In the genomic region with DNA sequence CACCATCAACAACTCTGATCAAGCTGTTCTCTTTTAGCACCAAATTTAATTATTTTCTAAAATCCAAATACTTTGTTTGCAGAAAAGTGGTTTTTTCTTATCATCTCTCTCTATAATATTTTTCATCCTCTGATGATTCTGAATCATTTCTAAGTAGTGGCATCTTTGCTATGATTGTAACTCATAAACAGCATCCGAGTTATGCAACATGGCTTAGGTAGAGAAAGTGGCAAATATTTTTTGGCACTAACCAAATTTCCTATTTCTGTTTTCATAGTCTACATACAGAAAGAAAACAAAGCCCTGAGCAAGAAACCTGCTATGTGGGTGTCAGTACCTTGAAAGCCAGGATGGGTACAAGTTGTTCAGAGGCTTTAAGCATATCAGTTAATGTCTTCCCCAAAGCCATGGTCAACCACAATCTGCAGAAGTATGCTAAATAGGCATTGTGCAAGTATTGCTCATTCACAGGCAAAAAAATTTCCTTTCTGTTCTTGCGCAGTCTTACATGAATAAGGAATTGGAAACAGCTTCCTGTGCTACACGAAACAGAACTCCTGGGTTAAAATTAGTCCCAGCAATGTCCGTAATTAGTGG, we compare ENCODE assay signal across 14 cellular contexts.
DNase-seq lines count a peak whose midpoint lies in the region; ATAC-seq and TF ChIP-seq lines count a peak whose summit lies in the region.
"Had no signal": no experiment of that assay in that cellular context is flagged by ENCODE, and none has a peak within 500 bp of the region (broad histone marks: within the 10 kb centered on the region; RNA-seq: fewer than 3 reads in every experiment).

No MANE protein-coding gene starts in this region.

- no peak for ATAC-seq in stimulated activated naive CD8-positive, alpha-beta T cell treated with anti-CD3 and anti-CD28 coated beads, Interleukin-15, amount 100 ng/mL, for 72 hours

- no peaks in the 10 kb centered on the region for H3K9me3 Mint-ChIP-seq in stimulated activated naive CD8-positive, alpha-beta T cell treated with anti-CD3 and anti-CD28 coated beads, Interleukin-15, amount 100 ng/mL, for 72 hours
- H3K9me3 Mint-ChIP-seq: T-helper 1 cell treated with Interleukin-12 subunit alpha and Interleukin-12 subunit beta and Interleukin-4 antibody, amounts not matched to agents 30 μg/mL and 1 μg/mL, for 36 hours had no signal

- H3K4me3 ChIP-seq in HFF-Myc (replicated peaks; ENCODE audit: low read depth, low read length) (no peak overlapping the region), fibroblast of the aortic adventitia (ENCODE audit: low read depth, low read length) (no peak overlapping the region)
- H3K4me3 ChIP-seq: esophagus squamous epithelium, left ventricle myocardium inferior, tibial artery had no signal

- H3K4me1 Mint-ChIP-seq in stimulated activated naive CD8-positive, alpha-beta T cell treated with anti-CD3 and anti-CD28 coated beads, Interleukin-15, amount 100 ng/mL, for 72 hours = no peaks in the 10 kb centered on the region

- H3K27ac Mint-ChIP-seq in stimulated activated naive CD8-positive, alpha-beta T cell treated with anti-CD3 and anti-CD28 coated beads, Interleukin-15, amount 100 ng/mL, for 72 hours = no peak overlapping the region
- H3K27ac Mint-ChIP-seq: T-helper 1 cell treated with Interleukin-12 subunit alpha and Interleukin-12 subunit beta and Interleukin-4 antibody, amounts not matched to agents 30 μg/mL and 1 μg/mL, for 36 hours had no signal

- no peak overlapping the region for H3K4me3 Mint-ChIP-seq in stimulated activated naive CD8-positive, alpha-beta T cell treated with anti-CD3 and anti-CD28 coated beads, Interleukin-15, amount 100 ng/mL, for 72 hours
- H3K4me3 Mint-ChIP-seq: T-helper 1 cell treated with Interleukin-12 subunit alpha and Interleukin-12 subunit beta and Interleukin-4 antibody, amounts not matched to agents 30 μg/mL and 1 μg/mL, for 36 hours had no signal

- DNase-seq in HFF-Myc (ENCODE audit: extremely low read depth, low read depth) (peak; percentile 5), SIG-M5 treated with dmso at 0.1 percent for 504 hours (lab: John Stamatoyannopoulos, UW; ENCODE audit: unreplicated experiment) (peak; percentile 89), fibroblast of the aortic adventitia (ENCODE audit: low read depth) (peak; percentile 82), superior temporal gyrus (ENCODE audit: extremely low spot score) (peak; percentile 63), foreskin melanocyte (no peak), NCI-H1105 (lab: John Stamatoyannopoulos, UW) (no peak)
- no peak for DNase-seq in stimulated activated naive CD8-positive, alpha-beta T cell treated with anti-CD3 and anti-CD28 coated beads, Interleukin-15, amount 100 ng/mL, for 72 hours
- DNase-seq: DMS79, esophagus squamous epithelium, KBM-7, left ventricle myocardium inferior, NCI-H526, tibial artery had no signal

- no peak for TF ChIP-seq CTCF in HFF-Myc (IDR thresholded peaks at IDR 0.05; ENCODE audit: low read depth, low read length, missing control alignments)
- no peak for TF ChIP-seq CTCF in fibroblast of the aortic adventitia (IDR thresholded peaks at IDR 0.05; ENCODE audit: insufficient read depth, low read length)

- no peaks in the 10 kb centered on the region for H3K27me3 Mint-ChIP-seq in stimulated activated naive CD8-positive, alpha-beta T cell treated with anti-CD3 and anti-CD28 coated beads, Interleukin-15, amount 100 ng/mL, for 72 hours

Comparison
In these comparisons a context has a peak if more than half of its experiments do, and no peak if none do; other contexts are left out.
1. DNase-seq: peak in HFF-Myc (single experiment), SIG-M5 treated with dmso at 0.1 percent for 504 hours (single experiment), fibroblast of the aortic adventitia (single experiment) and superior temporal gyrus (single experiment); none in stimulated activated naive CD8-positive, alpha-beta T cell treated with anti-CD3 and anti-CD28 coated beads, Interleukin-15, amount 100 ng/mL, for 72 hours (0 of 2), foreskin melanocyte (single experiment) and NCI-H1105 (single experiment).